In genomic region chr7:106774213-106774767, GRCh38 we compare ENCODE assay signal across 1 cellular context.
TF ChIP-seq lines count a peak whose summit lies in the region.

No MANE protein-coding gene starts in this region.

TF ChIP-seq in K562, 482 proteins besides CTCF, POLR2A, EP300 and RAD21 (continued from another document and continues in another):
- TF ChIP-seq ATF3 (IDR thresholded peaks at IDR 0.05) (no peak), ATF3 (CRISPR knock-in tag; conservative IDR thresholded peaks at IDR 0.05) (no peak), HNRNPLL (IDR thresholded peaks at IDR 0.05; ENCODE audit: low read depth, low read length, poor library complexity, severe bottlenecking) (no peak), MCM3 (IDR thresholded peaks at IDR 0.05) (no peak), ARID3B (CRISPR knock-in tag; IDR thresholded peaks at IDR 0.05; ENCODE audit: borderline replicate concordance) (no peak), RAD51 (IDR thresholded peaks at IDR 0.05; ENCODE audit: borderline replicate concordance, low read depth) (no peak; the same call in 1 of the 2 replicates), RBM17 (IDR thresholded peaks at IDR 0.05; ENCODE audit: borderline replicate concordance, low read depth, low read length) (no peak), ATF7 (IDR thresholded peaks at IDR 0.05) (no peak), TCFL5 (CRISPR knock-in tag; conservative IDR thresholded peaks at IDR 0.05) (no peak), GABPB1 (CRISPR knock-in tag; IDR thresholded peaks at IDR 0.05) (no peak; the same call in 1 of the 2 replicates), PTTG1 (tag; IDR thresholded peaks at IDR 0.05; ENCODE audit: low read depth) (no peak; the same call in 1 of the 2 replicates), VEZF1 (CRISPR knock-in tag; IDR thresholded peaks at IDR 0.05) (no peak), ZKSCAN3 (CRISPR knock-in tag; IDR thresholded peaks at IDR 0.05) (no peak), ETV6 (IDR thresholded peaks at IDR 0.05; ENCODE audit: borderline replicate concordance in 1 of 2, low read depth in 2 of 2, low read length in 1 of 2) (no peak), ETV6 (CRISPR knock-in tag; IDR thresholded peaks at IDR 0.05; ENCODE audit: borderline replicate concordance) (no peak), ZNF274 (IDR thresholded peaks at IDR 0.05; ENCODE audit: borderline replicate concordance, low read depth, low read length) (no peak), ZNF507 (tag; conservative IDR thresholded peaks at IDR 0.05) (no peak), ZSCAN32 (CRISPR knock-in tag; IDR thresholded peaks at IDR 0.05) (0 out of 2 replicates have a peak, but pooled peaks have one; percentile 28), CLOCK (CRISPR knock-in tag; IDR thresholded peaks at IDR 0.05; ENCODE audit: borderline replicate concordance) (0 out of 2 replicates have a peak, but pooled peaks have one; percentile 43), SAP30 (IDR thresholded peaks at IDR 0.05; ENCODE audit: borderline replicate concordance, insufficient read depth, low read depth, low read length, poor library complexity, severe bottlenecking) (no peak), ZNF707 (CRISPR knock-in tag; conservative IDR thresholded peaks at IDR 0.05) (0 out of 2 replicates have a peak, but pooled peaks have one; percentile 46), NCOA4 (IDR thresholded peaks at IDR 0.05; ENCODE audit: partially characterized antibody) (no peak), ETV1 (tag; conservative IDR thresholded peaks at IDR 0.05; ENCODE audit: low read depth) (no peak), RFX5 (IDR thresholded peaks at IDR 0.05; ENCODE audit: low read depth, low read length) (no peak), HDAC2 (IDR thresholded peaks at IDR 0.05) (no peak), RERE (CRISPR knock-in tag; IDR thresholded peaks at IDR 0.05; ENCODE audit: borderline replicate concordance) (no peak), ELK1 (CRISPR knock-in tag; IDR thresholded peaks at IDR 0.05) (no peak), RUNX1 (IDR thresholded peaks at IDR 0.05; ENCODE audit: low read depth) (no peak), ZBTB1 (CRISPR knock-in tag; IDR thresholded peaks at IDR 0.05; ENCODE audit: borderline replicate concordance, low read depth) (no peak), ZNF354B (CRISPR knock-in tag; IDR thresholded peaks at IDR 0.05) (no peak), MXI1 (IDR thresholded peaks at IDR 0.05; ENCODE audit: low read depth, low read length) (no peak), SAFB2 (IDR thresholded peaks at IDR 0.05; ENCODE audit: borderline replicate concordance, low read depth, low read length, severe bottlenecking) (no peak), ZNF436 (CRISPR knock-in tag; IDR thresholded peaks at IDR 0.05) (no peak), TAF7 (tag; IDR thresholded peaks at IDR 0.05) (0 out of 2 replicates have a peak, but pooled peaks have one; percentile 49), ZFPM2 (CRISPR knock-in tag; IDR thresholded peaks at IDR 0.05) (no peak), SNIP1 (IDR thresholded peaks at IDR 0.05; ENCODE audit: low read depth) (no peak), PRDM10 (IDR thresholded peaks at IDR 0.05; ENCODE audit: partially characterized antibody) (peak; percentile 39), EZH2 (IDR thresholded peaks at IDR 0.05; ENCODE audit: borderline replicate concordance, low read depth, low read length) (no peak), IRF9 (tag; IDR thresholded peaks at IDR 0.05) (no peak), BDP1 (IDR thresholded peaks at IDR 0.05; ENCODE audit: insufficient read depth, insufficient read length) (no peak), TBL1XR1 (IDR thresholded peaks at IDR 0.05; ENCODE audit: low read length in 2 of 2) (no peak; a peak in 1 of 4 replicates), MECOM (CRISPR knock-in tag; IDR thresholded peaks at IDR 0.05) (no peak), CSDE1 (IDR thresholded peaks at IDR 0.05) (0 out of 4 replicates have a peak, but pooled peaks of 1 of the 2 experiments have one; percentile 30), ZNF79 (CRISPR knock-in tag; IDR thresholded peaks at IDR 0.05; ENCODE audit: low read depth) (no peak), ZNF551 (CRISPR knock-in tag; IDR thresholded peaks at IDR 0.05) (no peak; the same call in 1 of the 2 replicates), NR2F6 (CRISPR knock-in tag; IDR thresholded peaks at IDR 0.05) (peak; percentile 90), PYGO2 (tag; IDR thresholded peaks at IDR 0.05) (peak; percentile 73; the same call in 1 of the 2 replicates), ZNF75A (CRISPR knock-in tag; IDR thresholded peaks at IDR 0.05) (peak; percentile 72; the same call in 1 of the 2 replicates), ZNF347 (CRISPR knock-in tag; IDR thresholded peaks at IDR 0.05; ENCODE audit: low read depth) (no peak), TARDBP (IDR thresholded peaks at IDR 0.05) (no peak), RFX7 (CRISPR knock-in tag; IDR thresholded peaks at IDR 0.05) (peak; percentile 3; the same call in 1 of the 2 replicates), FOS (IDR thresholded peaks at IDR 0.05; ENCODE audit: extremely low read depth, insufficient read length) (no peak), ZFP1 (CRISPR knock-in tag; IDR thresholded peaks at IDR 0.05) (no peak; the same call in 1 of the 2 replicates)
